12 cellular contexts compared by ENCODE assay signal in genomic region chr10:3477683-3478082, GRCh38.
A peak's percentile ranks its signal among the peaks of the same experiment; 100 is the strongest.
DNase-seq lines count a peak whose midpoint lies in the region; ATAC-seq and TF ChIP-seq lines count a peak whose summit lies in the region.
"Had no signal": no experiment of that assay in that cellular context is flagged by ENCODE, and none has a peak within 500 bp of the region (broad histone marks: within the 10 kb centered on the region; RNA-seq: fewer than 3 reads in every experiment).

No MANE protein-coding gene starts in this region.

- H3K36me3 Mint-ChIP-seq in activated CD4-positive, alpha-beta memory T cell treated with anti-CD3 and anti-CD28 coated beads for 36 hours, result no peaks in the 10 kb centered on the region
- H3K36me3 Mint-ChIP-seq in activated CD4-positive, alpha-beta memory T cell treated with anti-CD3 and anti-CD28 coated beads, Interleukin-2, amount 10 ng/mL, durations not matched to agents 7 days and 5 days (ENCODE audit: low read depth), result no peaks in the 10 kb centered on the region
- no peaks in the 10 kb centered on the region for H3K36me3 Mint-ChIP-seq in CD4-positive, alpha-beta T cell (ENCODE audit: low read depth)

- peak overlapping the region; percentile 47 for H3K27ac ChIP-seq in suprapubic skin
- H3K27ac ChIP-seq in CD4-positive, alpha-beta T cell (ENCODE audit: low read depth, low read length), result no peak overlapping the region
- H3K27ac ChIP-seq: VCaP had no signal

- POLR2A ChIA-PET in activated CD4-positive, alpha-beta memory T cell treated with anti-CD3 and anti-CD28 coated beads for 36 hours (lab: Charles Lee), result no interaction called here
- POLR2A ChIA-PET in activated CD4-positive, alpha-beta memory T cell treated with anti-CD3 and anti-CD28 coated beads, Interleukin-2, amount 10 ng/mL, durations not matched to agents 7 days and 5 days (lab: Charles Lee), result no interaction called here
- POLR2A ChIA-PET in CD4-positive, alpha-beta T cell (lab: Charles Lee), result no interaction called here

- peaks cover 4% of the 10 kb centered on the region for H3K27me3 Mint-ChIP-seq in activated CD4-positive, alpha-beta memory T cell treated with anti-CD3 and anti-CD28 coated beads for 36 hours
- H3K27me3 Mint-ChIP-seq in activated CD4-positive, alpha-beta memory T cell treated with anti-CD3 and anti-CD28 coated beads, Interleukin-2, amount 10 ng/mL, durations not matched to agents 7 days and 5 days, result peaks cover 9% of the 10 kb centered on the region
- H3K27me3 Mint-ChIP-seq in CD4-positive, alpha-beta T cell, result no peaks in the 10 kb centered on the region

- TF ChIP-seq EP300 in suprapubic skin (IDR thresholded peaks at IDR 0.05), result no peak

- H3K4me1 ChIP-seq in suprapubic skin, result peaks cover 26% of the 10 kb centered on the region

- no peaks in the 10 kb centered on the region for H3K27me3 ChIP-seq in suprapubic skin
- no peaks in the 10 kb centered on the region for H3K27me3 ChIP-seq in CD4-positive, alpha-beta T cell (ENCODE audit: control insufficient read depth, insufficient read depth, low read length)

- ATAC-seq in HG03025 (IDR thresholded peaks at IDR 0.05; ENCODE audit: low FRiP score, unreplicated experiment), result peak; percentile 59
- no peak for ATAC-seq in CD4-positive, alpha-beta T cell (ENCODE audit: poor library complexity)

- H3K9me3 ChIP-seq in suprapubic skin, result no peaks in the 10 kb centered on the region
- H3K9me3 ChIP-seq in CD4-positive, alpha-beta T cell (ENCODE audit: control insufficient read depth, low read length), result no peaks in the 10 kb centered on the region

- CTCF ChIA-PET in activated CD4-positive, alpha-beta memory T cell treated with anti-CD3 and anti-CD28 coated beads for 36 hours (lab: Charles Lee), result no interaction called here
- CTCF ChIA-PET in activated CD4-positive, alpha-beta memory T cell treated with anti-CD3 and anti-CD28 coated beads, Interleukin-2, amount 10 ng/mL, durations not matched to agents 7 days and 5 days (lab: Charles Lee), result no interaction called here
- CTCF ChIA-PET in CD4-positive, alpha-beta T cell (lab: Charles Lee), result no interaction called here

- no peak for TF ChIP-seq POLR2A in suprapubic skin (IDR thresholded peaks at IDR 0.05)

- 40% methylated on average over 3 of the region's 3 CpGs for WGBS in suprapubic skin

- no peak overlapping the region for H3K4me3 Mint-ChIP-seq in activated CD4-positive, alpha-beta memory T cell treated with anti-CD3 and anti-CD28 coated beads for 36 hours
- no peak overlapping the region for H3K4me3 Mint-ChIP-seq in activated CD4-positive, alpha-beta memory T cell treated with anti-CD3 and anti-CD28 coated beads, Interleukin-2, amount 10 ng/mL, durations not matched to agents 7 days and 5 days
- H3K4me3 Mint-ChIP-seq in CD4-positive, alpha-beta T cell, result no peak overlapping the region
- H3K4me3 Mint-ChIP-seq: nephron progenitor cell had no signal

- no peaks in the 10 kb centered on the region for H3K36me3 ChIP-seq in suprapubic skin

- no peaks in the 10 kb centered on the region for H3K9me3 Mint-ChIP-seq in activated CD4-positive, alpha-beta memory T cell treated with anti-CD3 and anti-CD28 coated beads for 36 hours
- no peaks in the 10 kb centered on the region for H3K9me3 Mint-ChIP-seq in activated CD4-positive, alpha-beta memory T cell treated with anti-CD3 and anti-CD28 coated beads, Interleukin-2, amount 10 ng/mL, durations not matched to agents 7 days and 5 days
- no peaks in the 10 kb centered on the region for H3K9me3 Mint-ChIP-seq in CD4-positive, alpha-beta T cell

- peak overlapping the region; percentile 10 for H3K27ac Mint-ChIP-seq in activated CD4-positive, alpha-beta memory T cell treated with anti-CD3 and anti-CD28 coated beads for 36 hours
- H3K27ac Mint-ChIP-seq in activated CD4-positive, alpha-beta memory T cell treated with anti-CD3 and anti-CD28 coated beads, Interleukin-2, amount 10 ng/mL, durations not matched to agents 7 days and 5 days, result no peak overlapping the region
- no peak overlapping the region for H3K27ac Mint-ChIP-seq in CD4-positive, alpha-beta T cell

- peak; percentile 18 for DNase-seq in activated CD4-positive, alpha-beta memory T cell treated with anti-CD3 and anti-CD28 coated beads for 36 hours
- no peak for DNase-seq in activated CD4-positive, alpha-beta memory T cell treated with anti-CD3 and anti-CD28 coated beads, Interleukin-2, amount 10 ng/mL, durations not matched to agents 7 days and 5 days
- DNase-seq in cardiac fibroblast (ENCODE audit: low read depth in 2 of 2), result peak; percentile 90 to 92
- no peak for DNase-seq in suprapubic skin (ENCODE audit: low spot score in 2 of 2)
- DNase-seq in hippocampal formation (lab: John Stamatoyannopoulos, UW), result no peak
- no peak for DNase-seq in CD4-positive, alpha-beta T cell
- DNase-seq in T1000 (lab: John Stamatoyannopoulos, UW), result no peak
- DNase-seq: AML-193; effector memory CD4-positive, alpha-beta T cell; nephron progenitor cell had no signal

- TF ChIP-seq CTCF in cardiac fibroblast (IDR thresholded peaks at IDR 0.05; ENCODE audit: low read depth, low read length) (no peak), suprapubic skin (IDR thresholded peaks at IDR 0.05) (no peak)
- no peak for TF ChIP-seq CTCF in CD4-positive, alpha-beta T cell (IDR thresholded peaks at IDR 0.05)

- H3K4me1 Mint-ChIP-seq in activated CD4-positive, alpha-beta memory T cell treated with anti-CD3 and anti-CD28 coated beads for 36 hours (ENCODE audit: low read depth), result peaks cover 34% of the 10 kb centered on the region
- peaks cover 21% of the 10 kb centered on the region for H3K4me1 Mint-ChIP-seq in activated CD4-positive, alpha-beta memory T cell treated with anti-CD3 and anti-CD28 coated beads, Interleukin-2, amount 10 ng/mL, durations not matched to agents 7 days and 5 days
- peaks cover 12% of the 10 kb centered on the region for H3K4me1 Mint-ChIP-seq in CD4-positive, alpha-beta T cell (ENCODE audit: low read depth)

- intact Hi-C loops in activated CD4-positive, alpha-beta memory T cell treated with anti-CD3 and anti-CD28 coated beads for 36 hours (cut with micrococcal nuclease), result loop anchor here (5.0 kb wide), 1 partner anchor 280 kb away; no protein-coding TSS in a partner anchor
- intact Hi-C loops in CD4-positive, alpha-beta T cell (cut with DNase I, micrococcal nuclease), result no loop called here

- no peak overlapping the region for H3K4me3 ChIP-seq in cardiac fibroblast (replicated peaks in 1 of 2; ENCODE audit: low read depth in 2 of 2, low read length in 2 of 2)
- no peak overlapping the region for H3K4me3 ChIP-seq in suprapubic skin

Comparison
In these comparisons a context has a peak if more than half of its experiments do, and no peak if none do; other contexts are left out.
1. DNase-seq: peak in activated CD4-positive, alpha-beta memory T cell treated with anti-CD3 and anti-CD28 coated beads for 36 hours (single experiment) and cardiac fibroblast (2 of 2); none in activated CD4-positive, alpha-beta memory T cell treated with anti-CD3 and anti-CD28 coated beads, Interleukin-2, amount 10 ng/mL, durations not matched to agents 7 days and 5 days (single experiment), suprapubic skin (0 of 2), hippocampal formation (0 of 2), CD4-positive, alpha-beta T cell (0 of 10) and T1000 (single experiment).